ENCODE assay signal across 1 cellular context in genomic region chr18:22168360-22168921, GRCh38.
TF ChIP-seq lines count a peak whose summit lies in the region.

No MANE protein-coding gene starts in this region.

TF ChIP-seq in K562, 482 proteins besides CTCF, POLR2A, EP300 and RAD21 (continued from another document and continues in another):
- TF ChIP-seq ZBTB40 (IDR thresholded peaks at IDR 0.05) (no peak), ZBTB40 (CRISPR knock-in tag; IDR thresholded peaks at IDR 0.05) (no peak), ZNF174 (CRISPR knock-in tag; IDR thresholded peaks at IDR 0.05) (no peak), SP1 (CRISPR knock-in tag; IDR thresholded peaks at IDR 0.05) (no peak), UBTF (IDR thresholded peaks at IDR 0.05; ENCODE audit: borderline replicate concordance in 1 of 2, low read depth in 2 of 2, low read length in 2 of 2) (0 out of 4 replicates have a peak, but pooled peaks of 1 of the 2 experiments have one; percentile 26), RREB1 (CRISPR knock-in tag; IDR thresholded peaks at IDR 0.05) (no peak), ZBTB2 (IDR thresholded peaks at IDR 0.05) (0 out of 2 replicates have a peak, but pooled peaks have one; percentile 33), RNF2 (IDR thresholded peaks at IDR 0.05) (peak; percentile 45; the same call in 1 of the 2 replicates), MEIS2 (IDR thresholded peaks at IDR 0.05; ENCODE audit: partially characterized antibody) (peak; percentile 81), ZKSCAN8 (CRISPR knock-in tag; IDR thresholded peaks at IDR 0.05) (no peak), ZBTB12 (CRISPR knock-in tag; IDR thresholded peaks at IDR 0.05) (no peak), ZNF274 (IDR thresholded peaks at IDR 0.05; ENCODE audit: borderline replicate concordance, low read depth, low read length) (no peak), ZNF586 (CRISPR knock-in tag; conservative IDR thresholded peaks at IDR 0.05) (no peak), JUND (IDR thresholded peaks at IDR 0.05; ENCODE audit: borderline replicate concordance, low read depth, low read length) (0 out of 2 replicates have a peak, but pooled peaks have one; percentile 14), JUND (tag; IDR thresholded peaks at IDR 0.05; ENCODE audit: borderline replicate concordance, low read depth, low read length) (no peak; the same call in 2 of the 3 replicates), NR2C2 (CRISPR knock-in tag; IDR thresholded peaks at IDR 0.05) (no peak), NR2C2 (tag; IDR thresholded peaks at IDR 0.05) (peak; percentile 30; the same call in 1 of the 2 replicates), HNRNPLL (IDR thresholded peaks at IDR 0.05; ENCODE audit: low read depth, low read length, poor library complexity, severe bottlenecking) (peak; percentile 16), ZNF639 (CRISPR knock-in tag; conservative IDR thresholded peaks at IDR 0.05 in 1 of 2, IDR thresholded peaks at IDR 0.05 in 1 of 2) (no peak), PKNOX1 (IDR thresholded peaks at IDR 0.05) (0 out of 2 replicates have a peak, but pooled peaks have one; percentile 24), ARID1B (IDR thresholded peaks at IDR 0.05) (no peak), SP2 (IDR thresholded peaks at IDR 0.05; ENCODE audit: extremely low read depth, low read depth, low read length, poor library complexity, severe bottlenecking) (no peak), BACH1 (tag; IDR thresholded peaks at IDR 0.05) (no peak), CCNT2 (IDR thresholded peaks at IDR 0.05; ENCODE audit: borderline replicate concordance, extremely low read depth, insufficient read length, low read depth, low read length) (peak; percentile 23), BRD9 (IDR thresholded peaks at IDR 0.05; ENCODE audit: low read depth, partially characterized antibody) (no peak), RCOR1 (IDR thresholded peaks at IDR 0.05; ENCODE audit: borderline replicate concordance in 1 of 2, low read depth in 2 of 2, low read length in 2 of 2) (peak in 1 of 2 experiments; percentile 56; a peak in 1 of 4 replicates), ZNF277 (CRISPR knock-in tag; IDR thresholded peaks at IDR 0.05; ENCODE audit: borderline replicate concordance) (no peak)
